In genomic region chr7:146575903-146576302, GRCh38 we compare ENCODE assay signal across 32 cellular contexts.
"Had no signal": no experiment of that assay in that cellular context is flagged by ENCODE, and none has a peak within 500 bp of the region (broad histone marks: within the 10 kb centered on the region; RNA-seq: fewer than 3 reads in every experiment).

No MANE protein-coding gene starts in this region.

- H3K9me3 ChIP-seq: ascending aorta, breast epithelium, colonic mucosa, gastrocnemius medialis had no signal

- H3K27ac ChIP-seq: ascending aorta, breast epithelium, cardiac muscle cell, colonic mucosa, dorsolateral prefrontal cortex, gastrocnemius medialis, heart left ventricle had no signal

- H3K4me3 ChIP-seq: ascending aorta, breast epithelium, cardiac muscle cell, colonic mucosa, dorsolateral prefrontal cortex, gastrocnemius medialis, heart left ventricle had no signal

- H3K4me3 Mint-ChIP-seq: activated CD4-positive, alpha-beta memory T cell treated with anti-CD3 and anti-CD28 coated beads for 36 hours; activated CD4-positive, alpha-beta T cell treated with anti-CD3 and anti-CD28 coated beads for 36 hours; activated CD4-positive, alpha-beta T cell treated with anti-CD3 and anti-CD28 coated beads, Interleukin-2, amount 10 ng/mL, durations not matched to agents 24 days and 14 days; activated naive CD4-positive, alpha-beta T cell treated with anti-CD3 and anti-CD28 coated beads, Interleukin-2, amount 10 ng/mL, durations not matched to agents 7 days and 5 days; activated naive CD8-positive, alpha-beta T cell treated with anti-CD3 and anti-CD28 coated beads, Interleukin-2, amount 10 ng/mL, durations not matched to agents 7 days and 5 days; activated T-cell treated with anti-CD3 and anti-CD28 coated beads, Interleukin-2, amount 50 U/mL, for 24 hours; activated T-cell treated with anti-CD3 and anti-CD28 coated beads, Interleukin-2, amount 50 U/mL, for 72 hours; brain; dendritic cell treated with granulocyte-macrophage colony-stimulating factor and Interleukin-4, amounts not matched to agents 40 ng/mL and 50 ng/mL, for 4 days; endodermal cell; T-helper 2 cell treated with Interferon-gamma antibody and Interleukin-4, amounts not matched to agents 5 μg/mL and 100 μg/mL, for 36 hours had no signal

- ATAC-seq: activated CD4-positive, alpha-beta T cell treated with anti-CD3 and anti-CD28 coated beads for 36 hours; activated naive CD4-positive, alpha-beta T cell treated with anti-CD3 and anti-CD28 coated beads, Interleukin-2, amount 50 U/mL, for 72 hours; activated T-cell treated with anti-CD3 and anti-CD28 coated beads, Interleukin-2, amount 50 U/mL, for 72 hours; esophagus mucosa; gastrocnemius medialis; heart left ventricle had no signal

- H3K36me3 Mint-ChIP-seq: activated CD4-positive, alpha-beta memory T cell treated with anti-CD3 and anti-CD28 coated beads for 36 hours; activated naive CD4-positive, alpha-beta T cell treated with anti-CD3 and anti-CD28 coated beads, Interleukin-2, amount 10 ng/mL, durations not matched to agents 7 days and 5 days; activated naive CD4-positive, alpha-beta T cell treated with anti-CD3 and anti-CD28 coated beads, Interleukin-2, amount 50 U/mL, for 72 hours; activated naive CD8-positive, alpha-beta T cell treated with anti-CD3 and anti-CD28 coated beads, Interleukin-2, amount 10 ng/mL, durations not matched to agents 7 days and 5 days; brain had no signal

- H3K27me3 ChIP-seq: ascending aorta, breast epithelium, cardiac muscle cell, colonic mucosa, dorsolateral prefrontal cortex, gastrocnemius medialis, heart left ventricle had no signal

- H3K27me3 Mint-ChIP-seq: activated CD4-positive, alpha-beta memory T cell treated with anti-CD3 and anti-CD28 coated beads for 36 hours; activated CD4-positive, alpha-beta T cell treated with anti-CD3 and anti-CD28 coated beads for 36 hours; activated CD4-positive, alpha-beta T cell treated with anti-CD3 and anti-CD28 coated beads, Interleukin-2, amount 10 ng/mL, durations not matched to agents 24 days and 14 days; activated naive CD4-positive, alpha-beta T cell treated with anti-CD3 and anti-CD28 coated beads, Interleukin-2, amount 10 ng/mL, durations not matched to agents 7 days and 5 days; activated naive CD8-positive, alpha-beta T cell treated with anti-CD3 and anti-CD28 coated beads, Interleukin-2, amount 10 ng/mL, durations not matched to agents 7 days and 5 days; activated T-cell treated with anti-CD3 and anti-CD28 coated beads, Interleukin-2, amount 50 U/mL, for 24 hours; dendritic cell treated with granulocyte-macrophage colony-stimulating factor and Interleukin-4, amounts not matched to agents 40 ng/mL and 50 ng/mL, for 4 days had no signal

- DNase-seq: activated CD4-positive, alpha-beta memory T cell treated with anti-CD3 and anti-CD28 coated beads for 36 hours; activated CD4-positive, alpha-beta T cell treated with anti-CD3 and anti-CD28 coated beads for 36 hours; activated CD4-positive, alpha-beta T cell treated with anti-CD3 and anti-CD28 coated beads, Interleukin-2, amount 10 ng/mL, durations not matched to agents 24 days and 14 days; activated CD4-positive, CD25-positive, alpha-beta regulatory T cell; activated CD4-positive, CD25-positive, alpha-beta regulatory T cell treated with anti-CD3 and anti-CD28 coated beads, Interleukin-2, amount 50 U/mL, for 72 hours; activated CD8-positive, alpha-beta memory T cell treated with anti-CD3 and anti-CD28 coated beads, Interleukin-2, amount 50 U/mL, for 48 hours; activated gamma-delta T cell; activated naive CD4-positive, alpha-beta T cell; activated naive CD4-positive, alpha-beta T cell treated with anti-CD3 and anti-CD28 coated beads, Interleukin-2, amount 10 ng/mL, durations not matched to agents 7 days and 5 days; activated naive CD8-positive, alpha-beta T cell treated with anti-CD3 and anti-CD28 coated beads, Interleukin-2, amount 10 ng/mL, durations not matched to agents 7 days and 5 days; activated T-cell treated with anti-CD3 and anti-CD28 coated beads for 4 hours; activated T-cell treated with anti-CD3 and anti-CD28 coated beads, Interleukin-2, amount 50 U/mL, for 24 hours; activated T-cell treated with anti-CD3 and anti-CD28 coated beads, Interleukin-2, amount 50 U/mL, for 72 hours; central memory CD4-positive, alpha-beta T cell; cerebellar nuclear complex; colonic mucosa; dorsolateral prefrontal cortex; effector memory CD4-positive, alpha-beta T cell; endodermal cell; foreskin fibroblast; gastrocnemius medialis; glutamatergic neuron; heart left ventricle; hypothalamus had no signal

- H3K9me3 Mint-ChIP-seq: brain, endodermal cell had no signal

- H3K27ac Mint-ChIP-seq: activated CD4-positive, alpha-beta memory T cell treated with anti-CD3 and anti-CD28 coated beads for 36 hours; activated CD4-positive, alpha-beta T cell treated with anti-CD3 and anti-CD28 coated beads for 36 hours; activated CD4-positive, alpha-beta T cell treated with anti-CD3 and anti-CD28 coated beads, Interleukin-2, amount 10 ng/mL, durations not matched to agents 24 days and 14 days; activated naive CD4-positive, alpha-beta T cell treated with anti-CD3 and anti-CD28 coated beads, Interleukin-2, amount 10 ng/mL, durations not matched to agents 7 days and 5 days; activated naive CD4-positive, alpha-beta T cell treated with anti-CD3 and anti-CD28 coated beads, Interleukin-2, amount 50 U/mL, for 72 hours; activated naive CD8-positive, alpha-beta T cell treated with anti-CD3 and anti-CD28 coated beads, Interleukin-2, amount 10 ng/mL, durations not matched to agents 7 days and 5 days; activated T-cell treated with anti-CD3 and anti-CD28 coated beads, Interleukin-2, amount 50 U/mL, for 24 hours; activated T-cell treated with anti-CD3 and anti-CD28 coated beads, Interleukin-2, amount 50 U/mL, for 72 hours; brain; dendritic cell treated with granulocyte-macrophage colony-stimulating factor and Interleukin-4, amounts not matched to agents 40 ng/mL and 50 ng/mL, for 4 days; endodermal cell; T-helper 2 cell treated with Interferon-gamma antibody and Interleukin-4, amounts not matched to agents 5 μg/mL and 100 μg/mL, for 36 hours had no signal

- H3K4me1 ChIP-seq: ascending aorta, breast epithelium, colonic mucosa, gastrocnemius medialis, heart left ventricle had no signal

- H3K4me1 Mint-ChIP-seq: activated CD4-positive, alpha-beta T cell treated with anti-CD3 and anti-CD28 coated beads for 36 hours; activated CD4-positive, alpha-beta T cell treated with anti-CD3 and anti-CD28 coated beads, Interleukin-2, amount 10 ng/mL, durations not matched to agents 24 days and 14 days; activated naive CD4-positive, alpha-beta T cell treated with anti-CD3 and anti-CD28 coated beads, Interleukin-2, amount 10 ng/mL, durations not matched to agents 7 days and 5 days; activated naive CD8-positive, alpha-beta T cell treated with anti-CD3 and anti-CD28 coated beads, Interleukin-2, amount 10 ng/mL, durations not matched to agents 7 days and 5 days; brain; endodermal cell had no signal

- H3K36me3 ChIP-seq: ascending aorta, breast epithelium, cardiac muscle cell, colonic mucosa, gastrocnemius medialis, heart left ventricle had no signal
